ENCODE assay signal across 1 cellular context in the genomic region with DNA sequence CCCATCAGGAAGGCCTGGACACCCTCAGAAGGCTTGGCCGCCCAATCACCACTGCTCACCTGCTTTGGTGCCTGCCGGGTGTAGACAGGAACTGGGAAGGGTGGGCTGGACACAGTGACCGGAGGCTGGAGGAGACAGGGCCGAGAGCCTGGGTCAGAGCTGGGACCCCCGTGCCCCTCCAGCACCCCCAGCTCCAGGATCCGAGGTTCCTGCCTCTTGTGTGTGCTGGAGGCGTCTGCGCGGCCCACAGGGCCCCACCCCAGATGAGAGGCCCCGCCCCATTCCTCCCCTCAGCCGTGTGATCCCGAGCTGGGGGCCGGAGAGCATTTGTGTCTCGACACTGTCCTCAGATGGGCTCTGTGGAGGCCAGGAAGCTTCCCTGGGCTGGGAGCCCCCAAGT.
TF ChIP-seq lines count a peak whose summit lies in the region.

No MANE protein-coding gene starts in this region.

TF ChIP-seq in GM23338, 12 proteins besides CTCF, POLR2A, EP300 and RAD21 (continued from another document):
- TF ChIP-seq, protein P1, sequence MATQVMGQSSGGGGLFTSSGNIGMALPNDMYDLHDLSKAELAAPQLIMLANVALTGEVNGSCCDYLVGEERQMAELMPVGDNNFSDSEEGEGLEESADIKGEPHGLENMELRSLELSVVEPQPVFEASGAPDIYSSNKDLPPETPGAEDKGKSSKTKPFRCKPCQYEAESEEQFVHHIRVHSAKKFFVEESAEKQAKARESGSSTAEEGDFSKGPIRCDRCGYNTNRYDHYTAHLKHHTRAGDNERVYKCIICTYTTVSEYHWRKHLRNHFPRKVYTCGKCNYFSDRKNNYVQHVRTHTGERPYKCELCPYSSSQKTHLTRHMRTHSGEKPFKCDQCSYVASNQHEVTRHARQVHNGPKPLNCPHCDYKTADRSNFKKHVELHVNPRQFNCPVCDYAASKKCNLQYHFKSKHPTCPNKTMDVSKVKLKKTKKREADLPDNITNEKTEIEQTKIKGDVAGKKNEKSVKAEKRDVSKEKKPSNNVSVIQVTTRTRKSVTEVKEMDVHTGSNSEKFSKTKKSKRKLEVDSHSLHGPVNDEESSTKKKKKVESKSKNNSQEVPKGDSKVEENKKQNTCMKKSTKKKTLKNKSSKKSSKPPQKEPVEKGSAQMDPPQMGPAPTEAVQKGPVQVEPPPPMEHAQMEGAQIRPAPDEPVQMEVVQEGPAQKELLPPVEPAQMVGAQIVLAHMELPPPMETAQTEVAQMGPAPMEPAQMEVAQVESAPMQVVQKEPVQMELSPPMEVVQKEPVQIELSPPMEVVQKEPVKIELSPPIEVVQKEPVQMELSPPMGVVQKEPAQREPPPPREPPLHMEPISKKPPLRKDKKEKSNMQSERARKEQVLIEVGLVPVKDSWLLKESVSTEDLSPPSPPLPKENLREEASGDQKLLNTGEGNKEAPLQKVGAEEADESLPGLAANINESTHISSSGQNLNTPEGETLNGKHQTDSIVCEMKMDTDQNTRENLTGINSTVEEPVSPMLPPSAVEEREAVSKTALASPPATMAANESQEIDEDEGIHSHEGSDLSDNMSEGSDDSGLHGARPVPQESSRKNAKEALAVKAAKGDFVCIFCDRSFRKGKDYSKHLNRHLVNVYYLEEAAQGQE (IDR thresholded peaks at IDR 0.05; ENCODE audit: unreplicated experiment), result no peak
- TF ChIP-seq EZH2 (IDR thresholded peaks at IDR 0.05; ENCODE audit: low read depth, unreplicated experiment) (no peak), EZH2phosphoT487 (IDR thresholded peaks at IDR 0.05; ENCODE audit: unreplicated experiment) (no peak), JUNB (IDR thresholded peaks at IDR 0.05; ENCODE audit: unreplicated experiment) (no peak)
- TF ChIP-seq, protein P2, sequence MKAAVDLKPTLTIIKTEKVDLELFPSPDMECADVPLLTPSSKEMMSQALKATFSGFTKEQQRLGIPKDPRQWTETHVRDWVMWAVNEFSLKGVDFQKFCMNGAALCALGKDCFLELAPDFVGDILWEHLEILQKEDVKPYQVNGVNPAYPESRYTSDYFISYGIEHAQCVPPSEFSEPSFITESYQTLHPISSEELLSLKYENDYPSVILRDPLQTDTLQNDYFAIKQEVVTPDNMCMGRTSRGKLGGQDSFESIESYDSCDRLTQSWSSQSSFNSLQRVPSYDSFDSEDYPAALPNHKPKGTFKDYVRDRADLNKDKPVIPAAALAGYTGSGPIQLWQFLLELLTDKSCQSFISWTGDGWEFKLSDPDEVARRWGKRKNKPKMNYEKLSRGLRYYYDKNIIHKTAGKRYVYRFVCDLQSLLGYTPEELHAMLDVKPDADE (IDR thresholded peaks at IDR 0.05), result no peak
